In the genomic region with DNA sequence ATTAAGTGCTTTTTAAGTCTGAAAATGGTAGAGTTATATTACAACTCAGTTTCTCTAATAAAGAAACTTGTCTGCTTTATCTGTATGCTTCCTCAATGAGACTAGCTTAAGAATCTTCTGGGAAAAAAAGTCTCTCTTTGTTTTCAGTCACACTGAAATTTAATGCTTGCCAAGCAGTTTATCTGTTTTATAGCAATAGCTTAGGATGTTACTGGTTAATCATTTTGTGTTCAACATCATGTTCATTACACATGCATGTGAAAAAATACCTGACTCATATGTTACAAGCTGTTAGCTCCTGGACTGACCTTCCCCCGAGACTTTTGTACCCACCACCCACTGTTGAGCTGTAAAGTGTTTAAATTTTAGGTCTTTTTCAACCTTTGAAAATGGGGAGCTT, we compare ENCODE assay signal across 10 cellular contexts.
"Had no signal": no experiment of that assay in that cellular context is flagged by ENCODE, and none has a peak within 500 bp of the region (broad histone marks: within the 10 kb centered on the region; RNA-seq: fewer than 3 reads in every experiment).

No MANE protein-coding gene starts in this region.

- DNase-seq: GM23248, GOT3, H7, HFFc6, IMR-90, KG1 had no signal

- FAIRE-seq: K562 had no signal

- H3K4me1 ChIP-seq: HAP-1 had no signal

- H3K9ac ChIP-seq: GM23248 had no signal

- H3K27ac ChIP-seq: GM23248, HL-60 had no signal

- H2AFZ ChIP-seq: GM23248 had no signal

- H3K9me3 ChIP-seq: HAP-1 had no signal

- H3K4me3 ChIP-seq: GM23248, HAP-1, K562 had no signal

- H3K36me3 ChIP-seq: HAP-1 had no signal

- ATAC-seq: HCT116, K562 had no signal
